In genomic region chr15:76185716-76186115, GRCh38 we compare ENCODE assay signal across 8 cellular contexts.
DNase-seq lines count a peak whose midpoint lies in the region; ATAC-seq and TF ChIP-seq lines count a peak whose summit lies in the region.

No MANE protein-coding gene starts in this region.

- TF ChIP-seq CTCF in AG09319 (IDR thresholded peaks at IDR 0.05; ENCODE audit: low read depth, low read length): peak; percentile 40
- TF ChIP-seq CTCF in GM12874 (IDR thresholded peaks at IDR 0.05; ENCODE audit: insufficient read depth, low read depth, low read length): peak; percentile 74

- no peak overlapping the region for H3K27ac Mint-ChIP-seq in activated T-helper 1 cell treated with anti-CD3 and anti-CD28 coated beads, Interleukin-12 subunit alpha, Interleukin-12 subunit beta, Interleukin-2, Interleukin-4 antibody, amounts not matched to agents 30 ng/mL and 10 ng/mL and 1 ng/mL, durations not matched to agents 14 hours and 24 hours and 36 hours

- in situ Hi-C loops in T47D (cut with HindIII; ENCODE audit: low pct_unique_long_range_greater_than_20kb, low sequenced_read_pairs): no loop called here

- H3K4me3 Mint-ChIP-seq in activated T-helper 1 cell treated with anti-CD3 and anti-CD28 coated beads, Interleukin-12 subunit alpha, Interleukin-12 subunit beta, Interleukin-2, Interleukin-4 antibody, amounts not matched to agents 30 ng/mL and 10 ng/mL and 1 ng/mL, durations not matched to agents 14 hours and 24 hours and 36 hours: no peak overlapping the region

- intact Hi-C loops in activated T-helper 1 cell treated with anti-CD3 and anti-CD28 coated beads, Interleukin-12 subunit alpha, Interleukin-12 subunit beta, Interleukin-2, Interleukin-4 antibody, amounts not matched to agents 30 ng/mL and 10 ng/mL and 1 ng/mL, durations not matched to agents 14 hours and 24 hours and 36 hours (cut with micrococcal nuclease): no loop called here

- no peaks in the 10 kb centered on the region for H3K36me3 Mint-ChIP-seq in activated T-helper 1 cell treated with anti-CD3 and anti-CD28 coated beads, Interleukin-12 subunit alpha, Interleukin-12 subunit beta, Interleukin-2, Interleukin-4 antibody, amounts not matched to agents 30 ng/mL and 10 ng/mL and 1 ng/mL, durations not matched to agents 14 hours and 24 hours and 36 hours (ENCODE audit: low read depth)

- H3K4me1 Mint-ChIP-seq in activated T-helper 1 cell treated with anti-CD3 and anti-CD28 coated beads, Interleukin-12 subunit alpha, Interleukin-12 subunit beta, Interleukin-2, Interleukin-4 antibody, amounts not matched to agents 30 ng/mL and 10 ng/mL and 1 ng/mL, durations not matched to agents 14 hours and 24 hours and 36 hours (ENCODE audit: low read depth): peaks cover 19% of the 10 kb centered on the region

- no peaks in the 10 kb centered on the region for H3K9me3 Mint-ChIP-seq in activated T-helper 1 cell treated with anti-CD3 and anti-CD28 coated beads, Interleukin-12 subunit alpha, Interleukin-12 subunit beta, Interleukin-2, Interleukin-4 antibody, amounts not matched to agents 30 ng/mL and 10 ng/mL and 1 ng/mL, durations not matched to agents 14 hours and 24 hours and 36 hours

- no peak for ATAC-seq in HG03354 (IDR thresholded peaks at IDR 0.05; ENCODE audit: poor library complexity, severe bottlenecking, unreplicated experiment)
- ATAC-seq in GM19455 (IDR thresholded peaks at IDR 0.05; ENCODE audit: unreplicated experiment): no peak

- H3K27me3 Mint-ChIP-seq in activated T-helper 1 cell treated with anti-CD3 and anti-CD28 coated beads, Interleukin-12 subunit alpha, Interleukin-12 subunit beta, Interleukin-2, Interleukin-4 antibody, amounts not matched to agents 30 ng/mL and 10 ng/mL and 1 ng/mL, durations not matched to agents 14 hours and 24 hours and 36 hours (ENCODE audit: insufficient read depth): peaks cover 37% of the 10 kb centered on the region

- DNase-seq in AG09319 (ENCODE audit: extremely low read depth, low read depth) (no peak), NCI-H446 treated with DMSO at 0.1 percent for 48 hours (lab: John Stamatoyannopoulos, UW) (peak; percentile 13), T47D (ENCODE audit: low read depth in 1 of 2, low spot score in 1 of 2) (peak; percentile 56 to 87), myocyte (ENCODE audit: low read depth) (peak; percentile 57)
- DNase-seq in activated T-helper 1 cell treated with anti-CD3 and anti-CD28 coated beads, Interleukin-12 subunit alpha, Interleukin-12 subunit beta, Interleukin-2, Interleukin-4 antibody, amounts not matched to agents 30 ng/mL and 10 ng/mL and 1 ng/mL, durations not matched to agents 14 hours and 24 hours and 36 hours (ENCODE audit: low spot score): no peak

Comparison
In these comparisons a context has a peak if more than half of its experiments do, and no peak if none do; other contexts are left out.
1. DNase-seq: peak in NCI-H446 treated with DMSO at 0.1 percent for 48 hours (single experiment), T47D (2 of 2) and myocyte (single experiment); none in AG09319 (single experiment) and activated T-helper 1 cell treated with anti-CD3 and anti-CD28 coated beads, Interleukin-12 subunit alpha, Interleukin-12 subunit beta, Interleukin-2, Interleukin-4 antibody, amounts not matched to agents 30 ng/mL and 10 ng/mL and 1 ng/mL, durations not matched to agents 14 hours and 24 hours and 36 hours (single experiment).